Comparison of ENCODE assay signal across 1 cellular context in the genomic region with DNA sequence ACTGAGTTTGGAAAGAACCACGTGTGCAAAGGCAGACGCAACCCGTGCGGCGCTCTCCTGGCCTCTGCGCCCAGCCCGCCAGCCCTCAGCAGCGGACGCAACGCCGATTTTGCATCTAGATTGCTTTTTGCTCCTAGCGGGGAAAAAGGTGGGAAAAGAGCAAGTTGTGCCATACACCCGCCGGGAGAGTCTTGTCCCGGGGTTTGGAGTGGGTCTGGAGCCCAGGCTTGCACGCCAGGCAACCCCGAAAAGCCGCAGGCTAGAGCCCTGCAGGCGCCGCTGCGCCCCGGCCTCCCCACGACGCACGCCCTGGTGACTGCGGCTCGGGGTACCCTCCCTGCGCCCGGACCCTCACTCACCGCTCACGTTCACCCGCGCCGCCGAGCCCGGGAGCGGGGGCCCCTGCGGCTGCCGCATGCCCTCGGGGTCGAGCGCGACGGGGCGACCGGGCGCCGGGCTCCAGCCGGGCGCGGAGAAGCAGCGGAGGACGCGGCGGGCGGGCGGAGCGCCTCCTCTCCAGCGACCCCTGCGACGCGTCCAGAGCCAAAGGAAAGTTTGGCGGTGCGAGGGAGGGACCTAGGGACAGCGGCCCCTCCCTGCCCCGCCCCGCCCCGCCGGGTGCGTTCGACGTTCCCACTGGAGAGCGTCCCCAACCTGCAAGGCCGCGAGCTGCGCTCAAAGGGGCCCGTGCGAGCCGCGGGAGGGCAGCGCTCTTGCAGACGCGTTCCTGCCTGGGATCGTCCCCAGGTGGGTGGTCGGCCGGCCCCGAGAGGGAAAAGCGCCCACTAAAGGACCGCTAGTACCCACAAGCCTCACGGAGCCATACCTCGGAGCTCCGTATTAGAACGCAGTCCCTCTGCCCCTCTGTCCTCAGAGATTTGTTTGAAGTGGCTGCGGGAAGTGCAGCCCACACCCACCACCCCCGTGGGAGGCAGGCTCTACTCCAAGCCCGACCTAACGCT.
A peak's percentile ranks its signal among the peaks of the same experiment; 100 is the strongest.
TF ChIP-seq lines count a peak whose summit lies in the region.

A gene with protein sequence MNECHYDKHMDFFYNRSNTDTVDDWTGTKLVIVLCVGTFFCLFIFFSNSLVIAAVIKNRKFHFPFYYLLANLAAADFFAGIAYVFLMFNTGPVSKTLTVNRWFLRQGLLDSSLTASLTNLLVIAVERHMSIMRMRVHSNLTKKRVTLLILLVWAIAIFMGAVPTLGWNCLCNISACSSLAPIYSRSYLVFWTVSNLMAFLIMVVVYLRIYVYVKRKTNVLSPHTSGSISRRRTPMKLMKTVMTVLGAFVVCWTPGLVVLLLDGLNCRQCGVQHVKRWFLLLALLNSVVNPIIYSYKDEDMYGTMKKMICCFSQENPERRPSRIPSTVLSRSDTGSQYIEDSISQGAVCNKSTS (minus strand): TSS at position 550 of the 962 bp plus-strand sequence. CDS start 27,086 bp downstream, outside the sequence.

TF ChIP-seq in GM12878, 131 proteins besides CTCF, POLR2A, EP300 and RAD21:
- TF ChIP-seq HDAC6 (IDR thresholded peaks at IDR 0.05; ENCODE audit: unreplicated experiment) (peak; percentile 31), CHD2 (IDR thresholded peaks at IDR 0.05; ENCODE audit: borderline replicate concordance, low read depth, low read length) (no peak), RUNX3 (IDR thresholded peaks at IDR 0.05; ENCODE audit: low read length) (no peak)
